Comparison of ENCODE assay signal across 1 cellular context in genomic region chr3:72347819-72348319, GRCh38.
TF ChIP-seq lines count a peak whose summit lies in the region.

No MANE protein-coding gene starts in this region.

TF ChIP-seq in K562, 482 proteins besides CTCF, POLR2A, EP300 and RAD21 (continued from another document):
- TF ChIP-seq ZFP91 (CRISPR knock-in tag; IDR thresholded peaks at IDR 0.05) (no peak), WHSC1 (IDR thresholded peaks at IDR 0.05; ENCODE audit: low read length) (no peak), SMARCC2 (IDR thresholded peaks at IDR 0.05; ENCODE audit: low read depth) (no peak), ZNF518B (CRISPR knock-in tag; IDR thresholded peaks at IDR 0.05) (no peak), MXI1 (IDR thresholded peaks at IDR 0.05; ENCODE audit: low read depth, low read length) (no peak), CEBPB (tag; IDR thresholded peaks at IDR 0.05) (no peak), RFX1 (IDR thresholded peaks at IDR 0.05) (no peak), TAF1 (IDR thresholded peaks at IDR 0.05; ENCODE audit: control insufficient read depth, extremely low read depth, insufficient read depth, low read length, severe bottlenecking) (no peak), HMG20A (CRISPR knock-in tag; conservative IDR thresholded peaks at IDR 0.05) (no peak), HCFC1 (IDR thresholded peaks at IDR 0.05; ENCODE audit: low read depth, low read length) (no peak), NFATC3 (IDR thresholded peaks at IDR 0.05) (no peak)
